8 cellular contexts compared by ENCODE assay signal in genomic region chr19:46907880-46908279, GRCh38.
"Had no signal": no experiment of that assay in that cellular context is flagged by ENCODE, and none has a peak within 500 bp of the region (broad histone marks: within the 10 kb centered on the region; RNA-seq: fewer than 3 reads in every experiment).

No MANE protein-coding gene starts in this region.

- H3K4me3 ChIP-seq: heart right ventricle, stomach had no signal

- H3K9me3 ChIP-seq: heart right ventricle, stomach had no signal

- H3K36me3 ChIP-seq: heart right ventricle, stomach had no signal

- DNase-seq: activated naive CD4-positive, alpha-beta T cell treated with anti-CD3 and anti-CD28 coated beads, Interleukin-2, amount 10 ng/mL, durations not matched to agents 7 days and 5 days; cerebellar nuclear complex; foreskin melanocyte; heart right ventricle; posterior cingulate gyrus; stimulated activated CD4-positive, alpha-beta T cell treated with anti-CD3 and anti-CD28 coated beads, Interleukin-15, amount 100 ng/mL, for 24 hours; stimulated activated CD4-positive, alpha-beta T cell treated with anti-CD3 and anti-CD28 coated beads, Interleukin-4, amount 100 ng/mL, for 24 hours; stomach had no signal

- H3K27me3 ChIP-seq: heart right ventricle, stomach had no signal
